In the genomic region with DNA sequence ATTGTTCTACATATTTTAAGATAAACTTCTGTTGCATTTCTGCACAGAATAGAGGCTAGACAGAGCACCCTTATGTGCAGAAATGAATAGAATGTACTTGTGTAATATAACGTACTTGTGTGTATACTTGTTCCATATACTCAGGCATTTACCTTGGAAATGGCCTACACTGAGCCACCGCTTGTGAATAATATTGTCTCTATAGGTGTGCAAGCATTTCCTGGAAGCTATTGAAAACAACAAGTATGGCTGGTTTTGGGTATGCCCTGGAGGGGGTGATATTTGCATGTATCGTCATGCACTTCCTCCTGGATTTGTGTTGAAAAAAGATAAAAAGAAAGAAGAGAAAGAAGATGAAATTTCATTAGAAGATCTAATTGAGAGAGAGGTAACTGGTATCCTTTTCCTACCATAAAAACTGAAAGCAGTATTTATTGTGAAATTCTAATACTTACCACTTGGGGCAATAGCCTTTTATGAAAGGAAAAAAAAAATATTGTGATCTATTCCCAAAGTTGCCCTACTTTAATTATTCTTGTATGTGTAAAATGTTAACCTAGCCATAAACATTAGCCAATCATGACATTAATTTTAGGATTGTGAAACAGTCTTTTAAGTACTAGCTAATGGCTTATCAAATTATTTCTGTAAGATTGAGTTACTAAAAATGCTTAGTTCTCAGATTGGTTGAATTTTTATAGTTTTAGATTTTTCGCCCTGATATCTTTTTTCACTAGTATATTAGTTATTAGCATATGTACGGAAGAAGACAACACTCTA, we compare ENCODE assay signal across 8 cellular contexts. TPM values are rescaled to one million over a fixed set of nuclear protein-coding genes. Genes with fewer than 3 reads are reported as not detected.
A peak's percentile ranks its signal among the peaks of the same experiment; 100 is the strongest.
DNase-seq lines count a peak whose midpoint lies in the region; ATAC-seq and TF ChIP-seq lines count a peak whose summit lies in the region.

No MANE protein-coding gene starts in this region.

- H3K4me3 ChIP-seq in AG10803 (ENCODE audit: low read length) (no peak overlapping the region), psoas muscle (no peak overlapping the region)

- no peak overlapping the region for H3K27ac ChIP-seq in psoas muscle

- peak; percentile 60 for TF ChIP-seq CTCF in AG10803 (conservative IDR thresholded peaks at IDR 0.05; ENCODE audit: low read length)
- peak; percentile 58 for TF ChIP-seq CTCF in psoas muscle (IDR thresholded peaks at IDR 0.05)

- ATAC-seq in GM18505 (IDR thresholded peaks at IDR 0.05; ENCODE audit: unreplicated experiment) (peak; percentile 49), HG03571 (IDR thresholded peaks at IDR 0.05; ENCODE audit: unreplicated experiment) (peak; percentile 45), esophagus mucosa (peak; percentile 60), psoas muscle (peak in 1 of 4 donors; percentile 56), GM18520 (IDR thresholded peaks at IDR 0.05; ENCODE audit: unreplicated experiment) (no peak)

- H3K27me3 ChIP-seq in psoas muscle (ENCODE audit: insufficient read depth in 3 of 3, low read length in 2 of 3), result no peaks in the 10 kb centered on the region

- H3K4me1 ChIP-seq in psoas muscle, result no peaks in the 10 kb centered on the region

- intact Hi-C loops in psoas muscle (cut with DNase I), result loop anchor here (2.0 to 5.0 kb wide), 3 partner anchors 88 to 138 kb away; partner anchors contain the start of gene ITGAV (in 1 of the 2)

- peaks cover 19 to 98% of the 10 kb centered on the region in 2 donors for H3K36me3 ChIP-seq in psoas muscle (ENCODE audit: insufficient read depth in 1 of 2, low read depth in 1 of 2)

- DNase-seq in AG10803 (ENCODE audit: low read depth) (peak; percentile 56), RPMI8226 (peak; percentile 20), psoas muscle (no peak), foreskin melanocyte (no peak)

- no peak for TF ChIP-seq POLR2A in GM18505 (IDR thresholded peaks at IDR 0.05; ENCODE audit: borderline replicate concordance, extremely low read depth, insufficient read depth, insufficient read length)

- no peaks in the 10 kb centered on the region for H3K9me3 ChIP-seq in psoas muscle

- WGBS in psoas muscle, 3 donors, result 69 to 84% (median 82%) methylated on average over 5 of the region's 5 CpGs

RNA-seq across cellular contexts. Expression of gene ZC3H15, which starts 18.0 kb away (rescaled TPM):
- 37.2 TPM for total RNA-seq in esophagus mucosa
- total RNA-seq in psoas muscle, result 10 to 100 TPM; 31.1 to 56.3 (median 51.2) TPM
- polyA plus RNA-seq in psoas muscle, result 10 to 100 TPM; 33.9 to 83.8 (median 66.9) TPM

Comparison
In these comparisons a context has a peak if more than half of its experiments do, and no peak if none do; other contexts are left out.
1. DNase-seq: peak in AG10803 (single experiment) and RPMI8226 (single experiment); none in psoas muscle (0 of 2) and foreskin melanocyte (single experiment).